Comparison of ENCODE assay signal across 11 cellular contexts in the genomic region with DNA sequence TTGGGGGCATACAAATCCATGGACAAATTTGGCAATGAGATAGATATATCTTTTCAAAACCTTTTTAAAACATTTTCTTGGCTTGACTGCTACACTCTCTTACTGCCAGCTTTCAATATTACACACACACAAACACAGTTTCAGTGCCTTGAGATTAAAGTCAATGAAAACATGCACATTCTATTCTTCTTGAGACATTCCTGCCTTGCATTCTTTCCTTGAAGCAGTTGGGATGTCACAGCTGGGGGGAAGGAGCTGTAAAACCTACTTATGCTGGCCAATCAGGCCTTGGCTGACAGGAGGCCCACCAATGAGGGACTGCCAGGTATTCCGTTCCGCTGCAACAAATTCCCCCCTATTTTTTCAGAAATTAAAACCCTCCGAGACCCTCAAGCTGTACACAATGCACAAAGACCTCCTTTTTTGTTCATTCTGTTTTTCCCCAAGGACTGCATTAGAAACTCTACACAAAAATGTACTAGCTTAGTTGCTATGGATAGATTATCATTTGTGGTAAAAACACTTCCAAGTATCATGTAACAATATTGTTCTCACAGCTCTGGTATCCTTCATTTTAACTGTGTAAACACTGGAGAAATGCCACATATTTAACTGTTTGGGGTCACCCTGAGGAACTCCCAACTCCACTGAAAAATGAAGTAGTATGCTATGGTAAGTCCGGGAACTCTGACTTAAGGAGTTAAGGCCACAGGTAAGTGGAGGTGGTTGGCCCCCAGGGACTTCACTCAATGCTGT. TPM values are rescaled to one million over a fixed set of nuclear protein-coding genes. Genes with fewer than 3 reads are reported as not detected.
DNase-seq lines count a peak whose midpoint lies in the region; ATAC-seq and TF ChIP-seq lines count a peak whose summit lies in the region.
"Had no signal": no experiment of that assay in that cellular context is flagged by ENCODE, and none has a peak within 500 bp of the region (broad histone marks: within the 10 kb centered on the region; RNA-seq: fewer than 3 reads in every experiment).

No MANE protein-coding gene starts in this region.

- H3K36me3 Mint-ChIP-seq in MCF 10A (ENCODE audit: insufficient read depth, unreplicated experiment): no peaks in the 10 kb centered on the region
- H3K36me3 Mint-ChIP-seq: activated CD4-positive, alpha-beta memory T cell treated with anti-CD3 and anti-CD28 coated beads for 36 hours had no signal

- H3K27me3 Mint-ChIP-seq in MCF 10A (ENCODE audit: insufficient read depth, unreplicated experiment): no peaks in the 10 kb centered on the region

- intact Hi-C loops in breast epithelium (cut with DNase I; ENCODE audit: low total_unique reads): no loop called here
- intact Hi-C loops in MCF 10A (cut with micrococcal nuclease): no loop called here
- intact Hi-C loops in aorta (cut with DNase I): loop anchor here in 1 of 2 donors (10.0 kb wide), 1 partner anchor 337 kb away; the partner anchor contains the start of gene GSK3B
- intact Hi-C loops in uterus (cut with DNase I; ENCODE audit: low total_unique reads): no loop called here

- H3K27me3 ChIP-seq in breast epithelium: no peaks in the 10 kb centered on the region
- no peaks in the 10 kb centered on the region for H3K27me3 ChIP-seq in muscle layer of duodenum (ENCODE audit: low read depth, low read length)
- H3K27me3 ChIP-seq in aorta (ENCODE audit: control insufficient read depth in 1 of 2, insufficient read depth in 2 of 2, low read length in 1 of 2): no peaks in the 10 kb centered on the region
- H3K27me3 ChIP-seq in uterus: no peaks in the 10 kb centered on the region

- no peak for ATAC-seq in aorta (ENCODE audit: low FRiP score)
- ATAC-seq: A549, left lobe of liver had no signal

- H3K9me3 ChIP-seq in breast epithelium (no peaks in the 10 kb centered on the region), muscle layer of duodenum (ENCODE audit: control insufficient read depth in 1 of 2, low read length in 2 of 2) (no peaks in the 10 kb centered on the region), aorta (ENCODE audit: control insufficient read depth, low read length) (no peaks in the 10 kb centered on the region), uterus (no peaks in the 10 kb centered on the region)
- H3K9me3 ChIP-seq: A549 had no signal

- no peak overlapping the region for H3K4me3 Mint-ChIP-seq in MCF 10A (ENCODE audit: unreplicated experiment)
- H3K4me3 Mint-ChIP-seq: activated CD4-positive, alpha-beta memory T cell treated with anti-CD3 and anti-CD28 coated beads for 36 hours had no signal

- H3K4me3 ChIP-seq in breast epithelium: no peak overlapping the region
- H3K4me3 ChIP-seq in fibroblast of mammary gland (ENCODE audit: control insufficient read depth, low read depth, low read length): no peak overlapping the region
- no peak overlapping the region for H3K4me3 ChIP-seq in muscle layer of duodenum (ENCODE audit: low read depth in 1 of 2, low read length in 2 of 2)
- no peak overlapping the region for H3K4me3 ChIP-seq in aorta (ENCODE audit: low read length in 2 of 2)
- no peak overlapping the region for H3K4me3 ChIP-seq in uterus
- H3K4me3 ChIP-seq: A549 had no signal

- POLR2A ChIA-PET in MCF 10A (lab: Yijun Ruan, JAX): no interaction called here

- H3K4me1 Mint-ChIP-seq in MCF 10A (ENCODE audit: insufficient read depth, unreplicated experiment): peaks cover 22% of the 10 kb centered on the region

- DNase-seq in breast epithelium (ENCODE audit: low spot score in 2 of 2): no peak
- no peak for DNase-seq in MCF 10A (ENCODE audit: unreplicated experiment)
- DNase-seq in fibroblast of mammary gland (ENCODE audit: low read depth): peak; percentile 52
- DNase-seq in aorta: no peak
- no peak for DNase-seq in activated naive CD4-positive, alpha-beta T cell treated with Interleukin-2 at 50 U/mL for 16 hours
- no peak for DNase-seq in uterus
- DNase-seq in NCI-H2171 treated with DMSO at 0.1 percent for 48 hours (lab: John Stamatoyannopoulos, UW): no peak
- DNase-seq: activated CD4-positive, alpha-beta memory T cell treated with anti-CD3 and anti-CD28 coated beads for 36 hours had no signal

- TF ChIP-seq CTCF in breast epithelium (IDR thresholded peaks at IDR 0.05): no peak
- no peak for TF ChIP-seq CTCF in MCF 10A (IDR thresholded peaks at IDR 0.05; ENCODE audit: unreplicated experiment)
- no peak for TF ChIP-seq CTCF in fibroblast of mammary gland (conservative IDR thresholded peaks at IDR 0.05; ENCODE audit: control insufficient read depth, insufficient read depth, low read depth, low read length)
- TF ChIP-seq CTCF in uterus (IDR thresholded peaks at IDR 0.05): no peak

- H3K4me1 ChIP-seq in breast epithelium: peaks cover 0 to 8% of the 10 kb centered on the region in 2 donors
- peaks cover 10 to 89% of the 10 kb centered on the region in 2 donors for H3K4me1 ChIP-seq in muscle layer of duodenum (ENCODE audit: control insufficient read depth in 1 of 2, insufficient read depth in 2 of 2, low read length in 2 of 2)
- H3K4me1 ChIP-seq in aorta (ENCODE audit: control insufficient read depth in 1 of 2, insufficient read depth in 2 of 2, low read length in 2 of 2): peaks cover 8 to 33% of the 10 kb centered on the region in 2 donors
- peaks cover 0 to 5% of the 10 kb centered on the region in 2 donors for H3K4me1 ChIP-seq in uterus

- no peak overlapping the region for H3K27ac Mint-ChIP-seq in MCF 10A (ENCODE audit: low read depth, unreplicated experiment)
- H3K27ac Mint-ChIP-seq: activated CD4-positive, alpha-beta memory T cell treated with anti-CD3 and anti-CD28 coated beads for 36 hours had no signal

- TF ChIP-seq POLR2A in breast epithelium (IDR thresholded peaks at IDR 0.05) (no peak), uterus (IDR thresholded peaks at IDR 0.05) (no peak)

- peak overlapping the region; percentile 54 to 61 for H3K27ac ChIP-seq in breast epithelium
- peak overlapping the region; percentile 53 for H3K27ac ChIP-seq in muscle layer of duodenum (ENCODE audit: low read length)
- peak overlapping the region; percentile 33 to 99 for H3K27ac ChIP-seq in aorta (ENCODE audit: low read depth in 1 of 2, low read length in 2 of 2)
- peak overlapping the region in 1 of 2 donors; percentile 30 for H3K27ac ChIP-seq in uterus

- WGBS in aorta, 2 donors: 10 to 13% methylated on average over 4 of the region's 4 CpGs

- H3K36me3 ChIP-seq in breast epithelium (no peaks in the 10 kb centered on the region), muscle layer of duodenum (ENCODE audit: control insufficient read depth in 1 of 2, insufficient read depth in 2 of 2, low read length in 2 of 2) (peaks cover 11 to 37% of the 10 kb centered on the region in 2 donors), aorta (ENCODE audit: control insufficient read depth in 1 of 2, insufficient read depth in 2 of 2, low read length in 1 of 2) (peaks cover 0 to 3% of the 10 kb centered on the region in 2 donors), uterus (no peaks in the 10 kb centered on the region)

- no peaks in the 10 kb centered on the region for H3K9me3 Mint-ChIP-seq in MCF 10A (ENCODE audit: unreplicated experiment)
- H3K9me3 Mint-ChIP-seq: activated CD4-positive, alpha-beta memory T cell treated with anti-CD3 and anti-CD28 coated beads for 36 hours had no signal

- BruUV-seq in MCF 10A (replicated peaks; lab: Mats Ljungman, UMichigan): no TSS peak

- CTCF ChIA-PET in MCF 10A (lab: Yijun Ruan, JAX): interaction anchor here (0.6 to 3.0 kb wide), 8 partner anchors 9 to 852 kb away, joined by 3 to 12 read pairs (median 3); no protein-coding TSS in a partner anchor

RNA-seq across cellular contexts. Expression of gene FSTL1, which starts 18.5 kb away (rescaled TPM):
- total RNA-seq in breast epithelium: 1,000 to 10,000 TPM in 1 of 3 donors, 100 to 1,000 TPM in 2; 225 to 1,263 (median 355) TPM
- 49.4 and 56.4 TPM in 2 replicates for total RNA-seq in MCF 10A (2022)
- total RNA-seq in aorta: 100 to 1,000 TPM; 716 to 833 TPM
- 100 to 1,000 TPM; 103 to 319 TPM for polyA plus RNA-seq in aorta
- 1,000 to 10,000 TPM in 1 of 4 donors, 100 to 1,000 TPM in 3; 311 to 1,355 (median 418) TPM for total RNA-seq in uterus
